ENCODE assay signal across 19 cellular contexts in genomic region chr3:40267940-40268707, GRCh38. TPM values are rescaled to one million over a fixed set of nuclear protein-coding genes. Genes with fewer than 3 reads are reported as not detected.
DNase-seq lines count a peak whose midpoint lies in the region; ATAC-seq, FAIRE-seq and TF ChIP-seq lines count a peak whose summit lies in the region.
"Had no signal": no experiment of that assay in that cellular context is flagged by ENCODE, and none has a peak within 500 bp of the region (broad histone marks: within the 10 kb centered on the region; RNA-seq: fewer than 3 reads in every experiment).

No MANE protein-coding gene starts in this region.

- no peak overlapping the region for H3K27ac Mint-ChIP-seq in CD4-positive, alpha-beta memory T cell
- H3K27ac Mint-ChIP-seq: activated naive CD8-positive, alpha-beta T cell treated with anti-CD3 and anti-CD28 coated beads, Interleukin-2, amount 50 U/mL, for 24 hours had no signal

- intact Hi-C loops in heart left ventricle (cut with DNase I) (no loop called here), cardiac septum (cut with DNase I) (no loop called here)
- intact Hi-C loops in CD4-positive, alpha-beta memory T cell (cut with micrococcal nuclease) = no loop called here

- no peak overlapping the region for H3K4me3 Mint-ChIP-seq in CD4-positive, alpha-beta memory T cell
- H3K4me3 Mint-ChIP-seq: activated naive CD8-positive, alpha-beta T cell treated with anti-CD3 and anti-CD28 coated beads, Interleukin-2, amount 50 U/mL, for 24 hours had no signal

- no peak overlapping the region for H3K4me3 ChIP-seq in heart left ventricle
- H3K4me3 ChIP-seq in adipocyte (ENCODE audit: low read length) = no peak overlapping the region
- H3K4me3 ChIP-seq in keratinocyte (ENCODE audit: control insufficient read depth in 2 of 3, extremely low read depth in 1 of 3, insufficient read depth in 2 of 3, low read depth in 1 of 3, low read length in 3 of 3) = no peak overlapping the region
- no peak overlapping the region for H3K4me3 ChIP-seq in CD4-positive, alpha-beta memory T cell (ENCODE audit: low read length in 2 of 2)
- H3K4me3 ChIP-seq: HAP-1, SK-N-MC had no signal

- no peaks in the 10 kb centered on the region for H3K36me3 ChIP-seq in heart left ventricle
- H3K36me3 ChIP-seq in adipocyte (ENCODE audit: control insufficient read depth, insufficient read depth, low read length, severe bottlenecking) = no peaks in the 10 kb centered on the region
- no peaks in the 10 kb centered on the region for H3K36me3 ChIP-seq in keratinocyte (ENCODE audit: control insufficient read depth in 2 of 2, extremely low read depth in 1 of 2, insufficient read depth in 2 of 2, low read length in 2 of 2)
- H3K36me3 ChIP-seq in CD4-positive, alpha-beta memory T cell (ENCODE audit: insufficient read depth, low read length) = no peaks in the 10 kb centered on the region
- H3K36me3 ChIP-seq: HAP-1 had no signal

- H2AFZ ChIP-seq in keratinocyte (ENCODE audit: control insufficient read depth, low read length) = no peak overlapping the region

- WGBS in heart left ventricle, 4 donors = 38 to 57% (median 52%) methylated on average over 4 of the region's 4 CpGs

- TF ChIP-seq CTCF in heart left ventricle (IDR thresholded peaks at IDR 0.05) (no peak), keratinocyte (optimal IDR thresholded peaks at IDR 0.05 in 1 of 3, IDR thresholded peaks at IDR 0.05 in 1 of 3, conservative IDR thresholded peaks at IDR 0.05 in 1 of 3; ENCODE audit: extremely low read depth in 1 of 3, insufficient read depth in 2 of 3, low read length in 3 of 3) (no peak), RWPE1 (conservative IDR thresholded peaks at IDR 0.05; ENCODE audit: low read depth) (no peak)

- H3K9me3 ChIP-seq in heart left ventricle (peaks cover 0 to 2% (median 0%) of the 10 kb centered on the region in 12 donors), adipocyte (ENCODE audit: control insufficient read depth, low read length) (no peaks in the 10 kb centered on the region), keratinocyte (ENCODE audit: control insufficient read depth, low read depth, low read length) (no peaks in the 10 kb centered on the region)
- H3K9me3 ChIP-seq in CD4-positive, alpha-beta memory T cell (ENCODE audit: control insufficient read depth in 1 of 2, low read length in 2 of 2) = no peaks in the 10 kb centered on the region
- H3K9me3 ChIP-seq: HAP-1 had no signal

- POLR2A ChIA-PET in RWPE1 (lab: Yijun Ruan, JAX; ENCODE audit: low non-redundant PET) = no interaction called here
- POLR2A ChIA-PET in CD4-positive, alpha-beta memory T cell (lab: Charles Lee; ENCODE audit: partially characterized antibody) = no interaction called here

- no peak for TF ChIP-seq POLR2A in heart left ventricle (IDR thresholded peaks at IDR 0.05)

- H3K9ac ChIP-seq in adipocyte (ENCODE audit: low read length) = no peak overlapping the region
- no peak overlapping the region for H3K9ac ChIP-seq in keratinocyte (ENCODE audit: control insufficient read depth, extremely low read depth, insufficient read depth, low read length)

- H3K27ac ChIP-seq in heart left ventricle (no peak overlapping the region), keratinocyte (ENCODE audit: control insufficient read depth, insufficient read depth, low read length) (no peak overlapping the region), RWPE1 (no peak overlapping the region)
- no peak overlapping the region for H3K27ac ChIP-seq in CD4-positive, alpha-beta memory T cell (ENCODE audit: low read depth, low read length)
- H3K27ac ChIP-seq: SK-N-MC had no signal

- no peaks in the 10 kb centered on the region for H4K20me1 ChIP-seq in keratinocyte (ENCODE audit: control insufficient read depth, extremely low read depth, insufficient read depth, low read length)

- H3K36me3 Mint-ChIP-seq in CD4-positive, alpha-beta memory T cell = peaks cover 4 to 15% of the 10 kb centered on the region in 2 donors

- FAIRE-seq in keratinocyte (lab: Jason Lieb, UNC) = peak; percentile 23
- FAIRE-seq: urothelium cell line had no signal

- H3K27me3 Mint-ChIP-seq in CD4-positive, alpha-beta memory T cell = no peaks in the 10 kb centered on the region
- H3K27me3 Mint-ChIP-seq: activated naive CD8-positive, alpha-beta T cell treated with anti-CD3 and anti-CD28 coated beads, Interleukin-2, amount 50 U/mL, for 24 hours had no signal

- no peak for DNase-seq in heart left ventricle
- no peak for DNase-seq in cardiac septum (ENCODE audit: low spot score)
- peak; percentile 18 for DNase-seq in adipocyte (ENCODE audit: low read depth)
- DNase-seq in keratinocyte (ENCODE audit: low read depth, low spot score) = no peak
- DNase-seq in activated naive CD4-positive, alpha-beta T cell treated with anti-CD3 and anti-CD28 coated beads, Interleukin-2, amount 50 U/mL, for 16 hours = no peak
- no peak for DNase-seq in RWPE1 (ENCODE audit: low spot score)
- no peak for DNase-seq in CD4-positive, alpha-beta memory T cell
- DNase-seq: activated CD4-positive, alpha-beta T cell treated with anti-CD3 and anti-CD28 coated beads, Interleukin-2, amount 50 U/mL, for 1 hour; activated naive CD8-positive, alpha-beta T cell treated with anti-CD3 and anti-CD28 coated beads, Interleukin-2, amount 50 U/mL, for 24 hours; activated T-cell treated with anti-CD3 and anti-CD28 coated beads, Interleukin-2, amount 50 U/mL, for 1 hour; central memory CD4-positive, alpha-beta T cell; effector CD8-positive, alpha-beta T cell; MM.1S; NCI-H2171 treated with DMSO at 0.1 percent for 48 hours; stimulated activated naive CD8-positive, alpha-beta T cell treated with anti-CD3 and anti-CD28 coated beads, Interleukin-15, Interleukin-2, amounts not matched to agents 100 U/mL and 50 U/mL, for 24 hours had no signal

- peaks cover 0 to 15% (median 1%) of the 10 kb centered on the region in 12 donors for H3K4me1 ChIP-seq in heart left ventricle
- H3K4me1 ChIP-seq in adipocyte (ENCODE audit: control insufficient read depth, insufficient read depth, low read length) = no peaks in the 10 kb centered on the region
- peaks cover 7% of the 10 kb centered on the region for H3K4me1 ChIP-seq in keratinocyte (ENCODE audit: control insufficient read depth, extremely low read depth, insufficient read depth, low read length)
- H3K4me1 ChIP-seq in CD4-positive, alpha-beta memory T cell (ENCODE audit: insufficient read depth, low read length) = no peaks in the 10 kb centered on the region
- H3K4me1 ChIP-seq: HAP-1 had no signal

- CTCF ChIA-PET in RWPE1 (lab: Yijun Ruan, JAX) = no interaction called here
- CTCF ChIA-PET in CD4-positive, alpha-beta memory T cell (lab: Charles Lee; ENCODE audit: partially characterized antibody) = no interaction called here

- peaks cover 0 to 4% (median 0%) of the 10 kb centered on the region in 4 donors for H3K4me1 Mint-ChIP-seq in CD4-positive, alpha-beta memory T cell
- H3K4me1 Mint-ChIP-seq: activated naive CD8-positive, alpha-beta T cell treated with anti-CD3 and anti-CD28 coated beads, Interleukin-2, amount 50 U/mL, for 24 hours had no signal

- dilution Hi-C loops in keratinocyte (cut with MboI; ENCODE audit: extremely low pct_ligation_motif_present, low sequenced_read_pairs) = no loop called here

- H3K79me2 ChIP-seq in keratinocyte (ENCODE audit: control insufficient read depth, insufficient read depth, low read length) = no peaks in the 10 kb centered on the region

- ATAC-seq in heart left ventricle (peak in 3 of 4 donors; percentile 58 to 75 (median 72)), GM21619 (IDR thresholded peaks at IDR 0.05; ENCODE audit: unreplicated experiment) (no peak)
- ATAC-seq: activated naive CD8-positive, alpha-beta T cell treated with anti-CD3 and anti-CD28 coated beads, Interleukin-2, amount 50 U/mL, for 24 hours; stimulated activated naive CD8-positive, alpha-beta T cell treated with anti-CD3 and anti-CD28 coated beads, Interleukin-15, Interleukin-2, amounts not matched to agents 100 U/mL and 50 U/mL, for 24 hours had no signal

- H3K27me3 ChIP-seq in heart left ventricle (no peaks in the 10 kb centered on the region), adipocyte (replicated peaks; ENCODE audit: control insufficient read depth, insufficient read depth, low read length) (no peaks in the 10 kb centered on the region), keratinocyte (ENCODE audit: control insufficient read depth, extremely low read depth, insufficient read depth, low read length) (no peaks in the 10 kb centered on the region)
- H3K27me3 ChIP-seq in CD4-positive, alpha-beta memory T cell (ENCODE audit: insufficient read depth, low read length) = no peaks in the 10 kb centered on the region

- peaks cover 0 to 5% (median 0%) of the 10 kb centered on the region in 8 donors for H3K9me3 Mint-ChIP-seq in CD4-positive, alpha-beta memory T cell

- H3K4me2 ChIP-seq in keratinocyte (ENCODE audit: control insufficient read depth, extremely low read depth, insufficient read depth, low read depth, low read length) = no peak overlapping the region

- H3K9me1 ChIP-seq in keratinocyte (ENCODE audit: control insufficient read depth, extremely low read depth, insufficient read depth, low read length) = no peaks in the 10 kb centered on the region

RNA-seq across cellular contexts. Expression of gene EIF1B, which starts 41.4 kb away (rescaled TPM):
- total RNA-seq in heart left ventricle (100 to 1,000 TPM in 7 of 9 donors, 10 to 100 TPM in 2; 64.0 to 357 (median 289) TPM), cardiac septum (261 TPM)
- polyA plus RNA-seq in heart left ventricle (100 to 1,000 TPM; 170 to 590 TPM), keratinocyte (9.9 to 23.5 TPM (median 20.9 TPM) in 3 replicates)
- 203 TPM for polyA plus RNA-seq in keratinocyte (2011; ENCODE audit: low read depth)
- polyA plus RNA-seq in keratinocyte (2011; cell fraction: cytosol; rRNA removed) = 19.5 and 30.3 TPM in 2 replicates
- 13.4 and 21.0 TPM in 2 replicates for polyA plus RNA-seq in keratinocyte (2011; cell fraction: nucleus; rRNA removed)
- polyA plus RNA-seq in keratinocyte (2012; ENCODE audit: low replicate concordance) = 28.0 and 92.5 TPM in 2 replicates
- polyA minus RNA-seq in keratinocyte = 2.0 to 3.6 TPM (median 2.1 TPM) in 3 replicates
- 9.4 TPM for polyA minus RNA-seq in keratinocyte (2011; cell fraction: cytosol; rRNA and poly(A)+ RNA removed)
- polyA minus RNA-seq in keratinocyte (2011; cell fraction: nucleus; rRNA and poly(A)+ RNA removed) = 2.6 and 3.0 TPM in 2 replicates
- total RNA-seq in CD4-positive, alpha-beta memory T cell = 10 to 100 TPM; 61.2 TPM
- polyA plus RNA-seq in CD4-positive, alpha-beta memory T cell = 10 to 100 TPM; 36.5 to 59.1 TPM
